ENCODE assay signal across 10 cellular contexts in the genomic region with DNA sequence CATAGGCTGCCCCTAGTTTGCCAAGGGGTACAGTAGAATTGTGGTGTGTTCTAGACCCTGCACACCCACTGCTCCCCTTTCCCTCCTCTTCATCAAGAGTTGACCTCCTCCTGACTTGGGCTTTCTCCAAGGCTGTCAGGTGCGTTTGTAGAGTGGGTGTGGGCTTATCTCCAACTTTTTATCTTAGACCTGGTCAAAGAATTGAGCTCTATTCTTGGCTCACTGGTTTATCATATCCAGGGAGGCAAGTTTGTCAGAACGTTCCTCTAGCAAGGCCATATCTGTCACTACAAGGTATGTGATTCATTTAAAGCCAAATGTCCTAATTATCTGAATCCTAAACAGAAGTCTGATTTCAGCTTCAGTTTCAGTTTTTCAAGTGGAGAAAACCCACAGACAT.
DNase-seq lines count a peak whose midpoint lies in the region; ATAC-seq and TF ChIP-seq lines count a peak whose summit lies in the region.
"Had no signal": no experiment of that assay in that cellular context is flagged by ENCODE, and none has a peak within 500 bp of the region (broad histone marks: within the 10 kb centered on the region; RNA-seq: fewer than 3 reads in every experiment).

No MANE protein-coding gene starts in this region.

- no peak overlapping the region for H2AFZ ChIP-seq in GM23248

- no peaks in the 10 kb centered on the region for H3K36me3 ChIP-seq in GM23248 (ENCODE audit: low read depth)
- H3K36me3 ChIP-seq in SJCRH30: peaks cover 17% of the 10 kb centered on the region
- no peaks in the 10 kb centered on the region for H3K36me3 ChIP-seq in skeletal muscle tissue (ENCODE audit: control insufficient read depth in 3 of 3, insufficient read depth in 3 of 3, low read length in 3 of 3)

- H3K9me3 ChIP-seq in GM23248 (ENCODE audit: low read depth): no peaks in the 10 kb centered on the region
- no peaks in the 10 kb centered on the region for H3K9me3 ChIP-seq in SJCRH30 (replicated peaks)
- H3K9me3 ChIP-seq in skeletal muscle tissue (ENCODE audit: control insufficient read depth in 3 of 3, low read length in 3 of 3): no peaks in the 10 kb centered on the region

- ATAC-seq in HG02870 (IDR thresholded peaks at IDR 0.05; ENCODE audit: unreplicated experiment): no peak

- H3K9ac ChIP-seq in GM23248: no peak overlapping the region
- H3K9ac ChIP-seq in skeletal muscle tissue (ENCODE audit: low read depth in 1 of 3, low read length in 3 of 3): no peak overlapping the region

- H3K4me3 ChIP-seq in GM23248 (peak overlapping the region; percentile 38), SJCRH30 (no peak overlapping the region), foreskin fibroblast (ENCODE audit: low read depth in 1 of 2, low read length in 2 of 2) (peak overlapping the region; percentile 32 to 39), skeletal muscle tissue (ENCODE audit: low read length in 3 of 3) (peak overlapping the region in 1 of 3 donors; percentile 27)

- H3K27me3 ChIP-seq in GM23248 (replicated peaks; ENCODE audit: insufficient read depth): no peaks in the 10 kb centered on the region
- no peaks in the 10 kb centered on the region for H3K27me3 ChIP-seq in SJCRH30
- H3K27me3 ChIP-seq in skeletal muscle tissue (ENCODE audit: control insufficient read depth in 3 of 3, insufficient read depth in 3 of 3, low read length in 3 of 3): peaks cover 5 to 24% (median 6%) of the 10 kb centered on the region in 3 donors

- peaks cover 9% of the 10 kb centered on the region; the same call in 1 of the 2 replicates for H3F3A ChIP-seq in GM23248 (ENCODE audit: insufficient read depth)

- no peak for DNase-seq in GM23248
- DNase-seq in SJCRH30: no peak
- DNase-seq in foreskin fibroblast: no peak
- DNase-seq in GOT3 (lab: John Stamatoyannopoulos, UW): no peak
- no peak for DNase-seq in cortex of kidney (lab: John Stamatoyannopoulos, UW)
- no peak for DNase-seq in germinal center (ENCODE audit: low spot score)
- DNase-seq: activated naive CD4-positive, alpha-beta T cell; NCI-H2171 treated with DMSO at 0.1 percent for 48 hours had no signal

- H3K4me2 ChIP-seq in GM23248 (ENCODE audit: unreplicated experiment): peak overlapping the region; percentile 59

- H3K4me1 ChIP-seq in GM23248 (ENCODE audit: insufficient read depth): peaks cover 20% of the 10 kb centered on the region
- peaks cover 50% of the 10 kb centered on the region for H3K4me1 ChIP-seq in SJCRH30
- peaks cover 28 to 41% (median 31%) of the 10 kb centered on the region in 3 donors for H3K4me1 ChIP-seq in skeletal muscle tissue (ENCODE audit: control insufficient read depth in 3 of 3, insufficient read depth in 3 of 3, low read length in 3 of 3)

- H3K27ac ChIP-seq in GM23248: peak overlapping the region; percentile 13
- H3K27ac ChIP-seq in SJCRH30: peak overlapping the region; percentile 81; the same call in 1 of the 2 replicates
- H3K27ac ChIP-seq in skeletal muscle tissue (ENCODE audit: low read depth, low read length): peak overlapping the region; percentile 9

- in situ Hi-C loops in GM23248 (cut with MboI): no loop called here

- no peak for TF ChIP-seq CTCF in foreskin fibroblast (IDR thresholded peaks at IDR 0.05; ENCODE audit: low read depth, low read length)

- WGBS in GM23248 (ENCODE audit: low coverage in 1 of 2, low lambda C conversion rate in 2 of 2, missing lambda C conversion rate in 2 of 2), 2 experiments: 46 to 53% methylated on average over 2 of the region's 2 CpGs

- peaks cover 31% of the 10 kb centered on the region for H3K79me2 ChIP-seq in GM23248 (ENCODE audit: insufficient read depth)

- no peaks in the 10 kb centered on the region for H3K9me2 ChIP-seq in GM23248 (ENCODE audit: insufficient read depth)

- no peaks in the 10 kb centered on the region for H4K20me1 ChIP-seq in GM23248 (ENCODE audit: insufficient read depth)

Comparison
In these comparisons a context has a peak if more than half of its experiments do, and no peak if none do; other contexts are left out.
1. H3K27ac ChIP-seq: peak in every context shown above with its lines; median percentile 81 in SJCRH30; 13 in GM23248; 9 in skeletal muscle tissue.